Comparison of ENCODE assay signal across 1 cellular context in genomic region chr1:24970399-24970753, GRCh38.
TF ChIP-seq lines count a peak whose summit lies in the region.

No MANE protein-coding gene starts in this region.

TF ChIP-seq in SK-N-SH, 30 proteins besides CTCF, POLR2A, EP300 and RAD21 (continued from another document):
- TF ChIP-seq SIN3A (IDR thresholded peaks at IDR 0.05; ENCODE audit: borderline replicate concordance, low read depth, low read length) (no peak), POLR2AphosphoS5 (IDR thresholded peaks at IDR 0.05; ENCODE audit: low read depth, low read length) (no peak), CHD2 (IDR thresholded peaks at IDR 0.05; ENCODE audit: low read length, partially characterized antibody) (no peak), NFIC (IDR thresholded peaks at IDR 0.05; ENCODE audit: borderline replicate concordance) (no peak), FOXJ3 (CRISPR knock-in tag; IDR thresholded peaks at IDR 0.05) (no peak), EZH2phosphoT487 (IDR thresholded peaks at IDR 0.05; ENCODE audit: borderline replicate concordance, low read depth) (no peak), NRF1 (IDR thresholded peaks at IDR 0.05; ENCODE audit: low read depth, low read length) (no peak), ELF1 (IDR thresholded peaks at IDR 0.05) (no peak), FOSL2 (IDR thresholded peaks at IDR 0.05; ENCODE audit: borderline replicate concordance, low read depth) (no peak), RXRA (IDR thresholded peaks at IDR 0.05; ENCODE audit: borderline replicate concordance, low read depth) (no peak), JUND (IDR thresholded peaks at IDR 0.05) (no peak), REST (IDR thresholded peaks at IDR 0.05; ENCODE audit: low read depth, low read length) (no peak)
